ENCODE assay signal across 30 cellular contexts in the genomic region with DNA sequence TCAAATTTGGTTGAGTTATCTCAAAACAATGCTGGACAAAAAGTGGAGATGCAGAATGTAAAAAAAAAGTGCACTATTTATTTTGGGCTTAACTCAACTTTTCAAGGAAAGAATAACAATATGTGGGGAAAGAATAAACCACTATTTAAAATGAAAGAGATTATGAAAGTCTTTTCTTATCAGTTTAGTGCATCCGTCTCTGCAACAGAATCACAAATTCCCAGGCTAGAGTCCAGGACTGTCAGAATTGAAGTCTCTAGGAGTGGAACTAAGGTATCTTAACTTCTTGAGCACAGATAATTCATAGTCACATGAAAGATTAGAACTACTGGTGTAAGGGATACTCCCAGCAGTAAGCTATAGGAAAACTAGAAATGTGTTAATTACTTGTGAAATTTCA.
"Had no signal": no experiment of that assay in that cellular context is flagged by ENCODE, and none has a peak within 500 bp of the region (broad histone marks: within the 10 kb centered on the region; RNA-seq: fewer than 3 reads in every experiment).

No MANE protein-coding gene starts in this region.

- H3K4me3 ChIP-seq: adrenal gland, ascending aorta, body of pancreas, breast epithelium, cardiac muscle cell, coronary artery, dorsolateral prefrontal cortex, esophagus squamous epithelium had no signal

- H3K27ac ChIP-seq: adrenal gland, ascending aorta, body of pancreas, breast epithelium, cardiac muscle cell, coronary artery, dorsolateral prefrontal cortex, epithelial cell of prostate, esophagus squamous epithelium, WERI-Rb-1 had no signal

- ATAC-seq: activated CD4-positive, CD25-positive, alpha-beta regulatory T cell treated with anti-CD3 and anti-CD28 coated beads, Interleukin-2, amount 50 U/mL, for 24 hours; activated CD8-positive, alpha-beta T cell treated with anti-CD3 and anti-CD28 coated beads for 36 hours; activated naive CD8-positive, alpha-beta T cell treated with anti-CD3 and anti-CD28 coated beads, Interleukin-2, amount 50 U/mL, for 24 hours; body of pancreas; T-helper 17 cell had no signal

- H3K27me3 ChIP-seq: adrenal gland, ascending aorta, body of pancreas, breast epithelium, cardiac muscle cell, dorsolateral prefrontal cortex, esophagus squamous epithelium had no signal

- DNase-seq: activated B cell treated with CpG ODN at 0.5 μM for 24 hours; activated CD4-positive, alpha-beta T cell treated with anti-CD3 and anti-CD28 coated beads for 48 hours; activated CD4-positive, alpha-beta T cell treated with anti-CD3 and anti-CD28 coated beads, Interleukin-2, amount 50 U/mL, for 1 hour; activated CD4-positive, alpha-beta T cell treated with anti-CD3 and anti-CD28 coated beads, Interleukin-2, amount 50 U/mL, for 48 hours; activated CD8-positive, alpha-beta memory T cell treated with anti-CD3 and anti-CD28 coated beads for 24 hours; activated CD8-positive, alpha-beta T cell treated with anti-CD3 and anti-CD28 coated beads for 36 hours; activated effector memory CD4-positive, alpha-beta T cell treated with anti-CD3 and anti-CD28 coated beads, Interleukin-2, amount 50 U/mL, for 16 hours; activated naive CD4-positive, alpha-beta T cell treated with anti-CD3 and anti-CD28 coated beads for 36 hours; activated naive CD8-positive, alpha-beta T cell treated with anti-CD3 and anti-CD28 coated beads for 36 hours; activated naive CD8-positive, alpha-beta T cell treated with anti-CD3 and anti-CD28 coated beads, Interleukin-2, amount 50 U/mL, for 24 hours; activated T-cell treated with anti-CD3 and anti-CD28 coated beads, Interleukin-2, amount 50 U/mL, for 48 hours; adrenal gland; body of pancreas; central memory CD4-positive, alpha-beta T cell; cerebellar nuclear complex; dorsolateral prefrontal cortex; effector memory CD4-positive, alpha-beta T cell; esophagus squamous epithelium; foreskin fibroblast; head of caudate nucleus; T-helper 1 cell; T-helper 17 cell; T1000; WERI-Rb-1 had no signal

- H3K36me3 ChIP-seq: adrenal gland, ascending aorta, breast epithelium, cardiac muscle cell, esophagus squamous epithelium, WERI-Rb-1 had no signal
